In genomic region chr12:57636731-57637130, GRCh38 we compare ENCODE assay signal across 1 cellular context. TPM values are rescaled to one million over a fixed set of nuclear protein-coding genes. Genes with fewer than 3 reads are reported as not detected.
"Had no signal": no experiment of that assay in that cellular context is flagged by ENCODE, and none has a peak within 500 bp of the region (broad histone marks: within the 10 kb centered on the region; RNA-seq: fewer than 3 reads in every experiment).

No MANE protein-coding gene starts in this region.

RNA-seq across cellular contexts. Expression of gene ARHGEF25, which starts 25.5 kb away (rescaled TPM):
- total RNA-seq: OCI-LY7 had no signal

RNA-seq across cellular contexts. Expression of gene DTX3, which starts 32.1 kb away (rescaled TPM):
- total RNA-seq: OCI-LY7 had no signal
